In the genomic region with DNA sequence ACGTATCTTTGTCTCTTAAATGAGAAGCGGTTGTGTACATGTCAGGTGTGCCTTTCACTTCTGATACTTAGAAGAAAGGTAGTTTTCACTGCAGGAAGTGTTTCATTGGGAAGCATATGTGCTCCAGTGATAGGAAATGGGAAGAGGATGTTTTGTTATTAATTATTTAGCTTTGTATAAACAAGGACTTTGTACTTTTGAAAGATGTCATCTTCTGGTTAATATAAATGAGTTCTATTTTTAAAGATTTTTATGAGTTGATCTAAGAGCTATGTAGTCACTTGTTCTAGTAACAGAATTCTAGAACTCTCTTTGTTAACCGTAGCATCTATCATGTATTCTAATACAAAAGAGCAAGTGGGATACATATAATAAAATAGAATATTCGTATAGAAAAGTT, we compare ENCODE assay signal across 18 cellular contexts.
"Had no signal": no experiment of that assay in that cellular context is flagged by ENCODE, and none has a peak within 500 bp of the region (broad histone marks: within the 10 kb centered on the region; RNA-seq: fewer than 3 reads in every experiment).

No MANE protein-coding gene starts in this region.

- H3K27me3 ChIP-seq: dorsolateral prefrontal cortex, heart left ventricle, stomach, transverse colon had no signal

- H3K27ac ChIP-seq: coronary artery, dorsolateral prefrontal cortex, heart left ventricle, stomach, thoracic aorta, transverse colon had no signal

- H3K4me3 ChIP-seq: coronary artery, dorsolateral prefrontal cortex, heart left ventricle, stomach, thoracic aorta, transverse colon had no signal

- FAIRE-seq: frontal cortex had no signal

- DNase-seq: dorsolateral prefrontal cortex; effector CD8-positive, alpha-beta T cell; heart left ventricle; hippocampal formation; left cardiac atrium; left ventricle myocardium superior; mesendoderm; naive B cell; stimulated activated CD4-positive, alpha-beta T cell treated with anti-CD3 and anti-CD28 coated beads, Interleukin-12 subunit alpha, Interleukin-12 subunit beta, amount 100 ng/mL, for 4 hours; stimulated activated naive CD4-positive, alpha-beta T cell; stomach; substantia nigra; transverse colon had no signal

- ATAC-seq: esophagus mucosa, heart left ventricle, left cardiac atrium, left ventricle myocardium superior, sciatic nerve had no signal

- H3K9me3 ChIP-seq: heart left ventricle, stomach, thoracic aorta, transverse colon had no signal

- H3K4me1 ChIP-seq: stomach, transverse colon had no signal

- H3K36me3 ChIP-seq: heart left ventricle, stomach, thoracic aorta, transverse colon had no signal
